Comparison of ENCODE assay signal across 19 cellular contexts in the genomic region with DNA sequence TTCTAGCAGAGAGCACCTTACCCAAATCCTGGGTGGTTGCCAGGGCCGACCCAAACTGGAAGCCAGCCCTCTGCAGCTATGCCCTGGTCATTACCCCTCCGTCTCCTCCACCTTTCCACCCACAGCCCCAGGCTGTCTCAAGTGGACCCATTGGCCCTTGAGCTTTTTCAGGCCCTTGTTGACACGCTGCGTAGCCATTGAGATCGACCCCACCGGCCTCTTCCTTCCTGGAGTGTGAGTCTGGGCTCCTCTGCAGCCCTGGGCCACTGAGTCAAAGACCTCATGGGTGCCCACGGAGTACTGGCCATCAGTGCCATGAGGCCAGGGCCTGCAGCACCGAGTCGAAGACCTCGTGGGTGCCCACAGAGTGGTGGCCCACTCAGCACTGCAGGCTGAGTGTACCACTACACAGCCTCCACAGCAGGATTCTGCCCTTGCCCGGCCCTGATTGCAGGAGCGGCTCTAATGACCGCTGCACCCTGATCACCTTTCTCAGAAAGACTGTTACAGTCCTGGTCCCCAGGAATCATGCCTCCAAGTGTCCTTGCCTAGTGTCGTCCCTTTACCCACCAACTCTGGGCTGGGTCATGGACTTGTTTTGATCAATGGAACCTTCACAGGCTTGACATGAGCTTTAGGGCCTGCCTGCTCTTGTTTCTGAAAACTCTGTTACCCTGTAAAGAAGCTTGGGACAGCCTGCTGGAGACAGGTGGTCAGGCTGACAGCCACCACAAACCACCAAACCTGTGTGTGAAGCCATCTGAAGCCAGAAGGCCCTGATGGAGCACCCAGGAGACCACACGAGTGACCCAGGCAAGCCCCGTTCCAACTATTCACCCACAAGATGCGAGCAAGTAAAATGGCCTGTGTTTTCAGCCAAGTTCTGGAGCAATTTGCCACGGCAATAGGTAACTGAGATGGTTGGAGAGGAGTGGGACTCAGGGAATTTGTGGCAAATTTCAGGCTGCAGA. TPM values are rescaled to one million over a fixed set of nuclear protein-coding genes. Genes with fewer than 3 reads are reported as not detected.
DNase-seq lines count a peak whose midpoint lies in the region; ATAC-seq, FAIRE-seq and TF ChIP-seq lines count a peak whose summit lies in the region.
"Had no signal": no experiment of that assay in that cellular context is flagged by ENCODE, and none has a peak within 500 bp of the region (broad histone marks: within the 10 kb centered on the region; RNA-seq: fewer than 3 reads in every experiment).

No MANE protein-coding gene starts in this region.

- in situ Hi-C loops in GM12878 (cut with MboI), result no loop called here

- no peak overlapping the region for H3K9ac ChIP-seq in GM12878 (ENCODE audit: control insufficient read depth, insufficient read depth, low read length)

- no peak for DNase-seq in activated CD8-positive, alpha-beta T cell treated with anti-CD3 and anti-CD28 coated beads, Interleukin-2, amount 10 ng/mL, durations not matched to agents 7 days and 5 days
- no peak for DNase-seq in activated CD8-positive, alpha-beta T cell treated with anti-CD3 and anti-CD28 coated beads for 36 hours
- no peak for DNase-seq in GM12878 (ENCODE audit: low read depth, low spot score)
- DNase-seq in mesenteric fat pad (ENCODE audit: low spot score), result peak; percentile 67
- DNase-seq in spleen, result peak; percentile 59
- no peak for DNase-seq in frontal cortex (ENCODE audit: low spot score in 2 of 2)
- DNase-seq in foreskin melanocyte, result no peak
- DNase-seq: DMS79, GOT3, HFFc6, KG1, NCI-H1092, NCI-H2227 treated with DMSO at 0.1 percent for 48 hours, NCI-H748 treated with DMSO at 0.1 percent for 48 hours, Right ventricle myocardium superior had no signal

- ATAC-seq in activated CD8-positive, alpha-beta T cell treated with anti-CD3 and anti-CD28 coated beads, Interleukin-2, amount 10 ng/mL, durations not matched to agents 7 days and 5 days, result no peak
- ATAC-seq in activated CD8-positive, alpha-beta T cell treated with anti-CD3 and anti-CD28 coated beads for 36 hours, result no peak
- ATAC-seq in GM12878 (peak; percentile 21; the same call in 2 of the 3 replicates), GM21723 (IDR thresholded peaks at IDR 0.05; ENCODE audit: unreplicated experiment) (no peak)

- H3K9me3 ChIP-seq in GM12878 (replicated peaks; ENCODE audit: control insufficient read depth, insufficient read depth, low read length) (peaks cover 4% of the 10 kb centered on the region; the same call in 1 of the 3 replicates), spleen (peaks cover 7 to 29% (median 23%) of the 10 kb centered on the region in 8 donors)

- SMC1A ChIA-PET in GM12878 (lab: Charles Lee; ENCODE audit: uncharacterized antibody, unreplicated experiment), result interaction anchor here (0.6 to 1.1 kb wide), 2 partner anchors 20 to 213 kb away, joined by 3 read pairs; no protein-coding TSS in a partner anchor

- H3K9me3 Mint-ChIP-seq in activated CD8-positive, alpha-beta T cell treated with anti-CD3 and anti-CD28 coated beads, Interleukin-2, amount 10 ng/mL, durations not matched to agents 7 days and 5 days (ENCODE audit: insufficient read depth), result no peaks in the 10 kb centered on the region
- peaks cover 2% of the 10 kb centered on the region for H3K9me3 Mint-ChIP-seq in activated CD8-positive, alpha-beta T cell treated with anti-CD3 and anti-CD28 coated beads for 36 hours

- 93% methylated on average over 18 of the region's 18 CpGs for WGBS in GM12878 (ENCODE audit: insufficient coverage, insufficient replicate concordance, low lambda C conversion rate, missing lambda C conversion rate)
- 91 to 96% (median 94%) methylated on average over 16 to 18 of the region's 18 CpGs for WGBS in spleen, 5 donors

- no peaks in the 10 kb centered on the region for H3K27me3 ChIP-seq in GM12878 (replicated peaks in 1 of 2; ENCODE audit: control insufficient read depth in 2 of 2, insufficient read depth in 2 of 2, low read length in 1 of 2)
- H3K27me3 ChIP-seq in spleen (replicated peaks in 1 of 7), result no peaks in the 10 kb centered on the region

- RAD21 ChIA-PET in GM12878 (lab: Charles Lee; ENCODE audit: unreplicated experiment), result interaction anchor here (0.7 kb wide), 1 partner anchor 42 kb away, joined by 3 read pairs; no protein-coding TSS in a partner anchor

- H3K79me2 ChIP-seq in GM12878 (ENCODE audit: control insufficient read depth, insufficient read depth, low read length), result no peaks in the 10 kb centered on the region

- no peak overlapping the region for H3K4me2 ChIP-seq in GM12878 (ENCODE audit: control insufficient read depth, insufficient read depth)

- H3K4me3 Mint-ChIP-seq in activated CD8-positive, alpha-beta T cell treated with anti-CD3 and anti-CD28 coated beads, Interleukin-2, amount 10 ng/mL, durations not matched to agents 7 days and 5 days, result no peak overlapping the region
- H3K4me3 Mint-ChIP-seq in activated CD8-positive, alpha-beta T cell treated with anti-CD3 and anti-CD28 coated beads for 36 hours, result no peak overlapping the region
- H3K4me3 Mint-ChIP-seq: HFFc6 had no signal

- no peak for TF ChIP-seq EP300 in GM12878 (IDR thresholded peaks at IDR 0.05; ENCODE audit: borderline replicate concordance in 1 of 2, control insufficient read depth in 1 of 2, low read depth in 2 of 2, low read length in 2 of 2)

- no peaks in the 10 kb centered on the region; a peak in 2 of 4 replicates for H3K36me3 ChIP-seq in GM12878 (ENCODE audit: control insufficient read depth in 2 of 2, insufficient read depth in 2 of 2, low read length in 1 of 2)
- H3K36me3 ChIP-seq in spleen, result peaks cover 0 to 57% (median 2%) of the 10 kb centered on the region in 6 donors

- no peaks in the 10 kb centered on the region for H3K4me1 ChIP-seq in GM12878 (ENCODE audit: control insufficient read depth, insufficient read depth, low read length)
- no peaks in the 10 kb centered on the region for H3K4me1 ChIP-seq in spleen

- no peak overlapping the region for H3K27ac ChIP-seq in GM12878 (ENCODE audit: control insufficient read depth, insufficient read depth)
- no peak overlapping the region for H3K27ac ChIP-seq in spleen
- H3K27ac ChIP-seq: 22Rv1, C4-2B had no signal

- TF ChIP-seq RAD21 in GM12878 (IDR thresholded peaks at IDR 0.05; ENCODE audit: insufficient read depth, low read depth, low read length), result no peak

- no TSS peak for BruUV-seq in GM12878 (replicated peaks; lab: Mats Ljungman, UMichigan)

- no peak for FAIRE-seq in GM12878 (lab: Jason Lieb, UNC)
- FAIRE-seq in frontal cortex (lab: Jason Lieb, UNC), result no peak
- FAIRE-seq: G401.6 had no signal

- H3K36me3 Mint-ChIP-seq in activated CD8-positive, alpha-beta T cell treated with anti-CD3 and anti-CD28 coated beads, Interleukin-2, amount 10 ng/mL, durations not matched to agents 7 days and 5 days (ENCODE audit: low read depth), result peaks cover 2% of the 10 kb centered on the region
- peaks cover 7% of the 10 kb centered on the region for H3K36me3 Mint-ChIP-seq in activated CD8-positive, alpha-beta T cell treated with anti-CD3 and anti-CD28 coated beads for 36 hours (ENCODE audit: low read depth)

- H3K4me3 ChIP-seq in GM12878 (no peak overlapping the region), spleen (no peak overlapping the region)

- H4K20me1 ChIP-seq in GM12878 (ENCODE audit: control insufficient read depth, insufficient read depth), result no peaks in the 10 kb centered on the region; the same call in 1 of the 2 replicates

- POLR2A ChIA-PET in activated CD8-positive, alpha-beta T cell treated with anti-CD3 and anti-CD28 coated beads, Interleukin-2, amount 10 ng/mL, durations not matched to agents 7 days and 5 days (lab: Charles Lee), result interaction anchor here (0.7 kb wide), 1 partner anchor 308 kb away, joined by 3 read pairs; no protein-coding TSS in a partner anchor
- POLR2A ChIA-PET in activated CD8-positive, alpha-beta T cell treated with anti-CD3 and anti-CD28 coated beads for 36 hours (lab: Charles Lee), result interaction anchor here (1.1 kb wide), 1 partner anchor 9 kb away, joined by 3 read pairs; no protein-coding TSS in a partner anchor
- POLR2A ChIA-PET in GM12878 (lab: Charles Lee), result no interaction called here

- CTCF ChIA-PET in activated CD8-positive, alpha-beta T cell treated with anti-CD3 and anti-CD28 coated beads, Interleukin-2, amount 10 ng/mL, durations not matched to agents 7 days and 5 days (lab: Charles Lee), result interaction anchor here (1.2 kb wide), 1 partner anchor 43 kb away, joined by 3 read pairs; no protein-coding TSS in a partner anchor
- CTCF ChIA-PET in activated CD8-positive, alpha-beta T cell treated with anti-CD3 and anti-CD28 coated beads for 36 hours (lab: Charles Lee), result no interaction called here
- CTCF ChIA-PET in GM12878 (lab: Yijun Ruan, JAX), result interaction anchor here (0.6 to 1.0 kb wide), 2 partner anchors 26 to 370 kb away, joined by 3 to 4 read pairs; no protein-coding TSS in a partner anchor

- TF ChIP-seq POLR2A in GM12878 (IDR thresholded peaks at IDR 0.05; ENCODE audit: low read depth, low read length) (no peak), spleen (IDR thresholded peaks at IDR 0.05) (no peak)

- no peaks in the 10 kb centered on the region for H3K27me3 Mint-ChIP-seq in activated CD8-positive, alpha-beta T cell treated with anti-CD3 and anti-CD28 coated beads, Interleukin-2, amount 10 ng/mL, durations not matched to agents 7 days and 5 days (ENCODE audit: low read depth)
- H3K27me3 Mint-ChIP-seq in activated CD8-positive, alpha-beta T cell treated with anti-CD3 and anti-CD28 coated beads for 36 hours, result no peaks in the 10 kb centered on the region

- intact Hi-C loops in activated CD8-positive, alpha-beta T cell treated with anti-CD3 and anti-CD28 coated beads for 36 hours (cut with micrococcal nuclease), result no loop called here
- intact Hi-C loops in GM12878 (cut with micrococcal nuclease; ENCODE audit: unreplicated experiment) (no loop called here), spleen (cut with DNase I; ENCODE audit: low total_unique reads) (no loop called here)

- TF ChIP-seq CTCF in activated CD8-positive, alpha-beta T cell treated with anti-CD3 and anti-CD28 coated beads for 36 hours (IDR thresholded peaks at IDR 0.05), result no peak
- no peak for TF ChIP-seq CTCF in GM12878 (IDR thresholded peaks at IDR 0.05 in 2 of 3, conservative IDR thresholded peaks at IDR 0.05 in 1 of 3; ENCODE audit: control insufficient read depth in 2 of 3, extremely low read depth in 1 of 3, insufficient read depth in 1 of 3, low read depth in 3 of 3, low read length in 3 of 3)
- no peak for TF ChIP-seq CTCF in spleen (IDR thresholded peaks at IDR 0.05 in 8 of 11, conservative IDR thresholded peaks at IDR 0.05 in 3 of 11)

- H3K27ac Mint-ChIP-seq in activated CD8-positive, alpha-beta T cell treated with anti-CD3 and anti-CD28 coated beads, Interleukin-2, amount 10 ng/mL, durations not matched to agents 7 days and 5 days, result peak overlapping the region; percentile 34
- H3K27ac Mint-ChIP-seq in activated CD8-positive, alpha-beta T cell treated with anti-CD3 and anti-CD28 coated beads for 36 hours, result no peak overlapping the region
- H3K27ac Mint-ChIP-seq: HFFc6 had no signal

- no peaks in the 10 kb centered on the region for H3K4me1 Mint-ChIP-seq in activated CD8-positive, alpha-beta T cell treated with anti-CD3 and anti-CD28 coated beads, Interleukin-2, amount 10 ng/mL, durations not matched to agents 7 days and 5 days (ENCODE audit: low read depth)
- H3K4me1 Mint-ChIP-seq in activated CD8-positive, alpha-beta T cell treated with anti-CD3 and anti-CD28 coated beads for 36 hours (ENCODE audit: low read depth), result no peaks in the 10 kb centered on the region

- H2AFZ ChIP-seq in GM12878 (ENCODE audit: control insufficient read depth, low read depth, low read length), result no peak overlapping the region

RNA-seq across cellular contexts. Expression of gene TRAF3, which starts 39.6 kb away (rescaled TPM):
- total RNA-seq in activated CD8-positive, alpha-beta T cell treated with anti-CD3 and anti-CD28 coated beads, Interleukin-2, amount 10 ng/mL, durations not matched to agents 7 days and 5 days, result 10 to 100 TPM; 28.9 to 31.0 TPM
- total RNA-seq in activated CD8-positive, alpha-beta T cell treated with anti-CD3 and anti-CD28 coated beads for 36 hours, result 10 to 100 TPM; 39.1 to 40.2 TPM
- 156 and 174 TPM in 2 replicates for total RNA-seq in GM12878 (2013; cell fraction: nucleolus; rRNA removed)
- total RNA-seq in GM12878 (2014; rRNA removed), result 33.3 and 40.3 TPM in 2 replicates
- total RNA-seq in GM12878 (2014; rRNA removed; fragmentation: Illumina TruSeq; extraction: Trizol), result 34.3 and 36.5 TPM in 2 replicates
- 55.2 and 60.1 TPM in 2 replicates for total RNA-seq in GM12878 (2021)
- 27.5 TPM for polyA plus RNA-seq in GM12878 (2011; ENCODE audit: low read depth)
- polyA plus RNA-seq in GM12878 (2011; rRNA removed), result 66.3 and 70.1 TPM in 2 replicates
- 68.7 and 74.7 TPM in 2 replicates for polyA plus RNA-seq in GM12878 (2011; cell fraction: cytosol; rRNA removed)
- polyA plus RNA-seq in GM12878 (2011; cell fraction: nucleus; rRNA removed), result 140 and 141 TPM in 2 replicates
- 47.2 and 61.2 TPM in 2 replicates for polyA plus RNA-seq in GM12878 (2012)
- 18.1 and 33.6 TPM in 2 replicates for polyA plus RNA-seq in GM12878 (2014; fragmentation: Illumina TruSeq; extraction: Trizol)
- polyA plus RNA-seq in GM12878 (2014; fragmentation: Nextera tagmentation; extraction: Ambion mirVana), result 1 to 10 TPM; 3.0 to 4.0 TPM
- 46.1 and 46.3 TPM in 2 replicates for polyA plus RNA-seq in GM12878 (2014; rRNA removed)
- polyA plus RNA-seq in GM12878 (2016; fragmentation: Nextera tagmentation; extraction: Ambion mirVana), result 10 to 100 TPM; 36.4 to 40.9 TPM
- 147 and 149 TPM in 2 replicates for polyA minus RNA-seq in GM12878 (2011; rRNA and poly(A)+ RNA removed)
- polyA minus RNA-seq in GM12878 (2011; cell fraction: cytosol; rRNA and poly(A)+ RNA removed), result 32.7 and 34.7 TPM in 2 replicates
- 56.5 and 77.2 TPM in 2 replicates for polyA minus RNA-seq in GM12878 (2011; cell fraction: nucleus; rRNA and poly(A)+ RNA removed)
- total RNA-seq in mesenteric fat pad, result 33.3 TPM
- 10 to 100 TPM; 32.8 to 61.5 (median 43.5) TPM for total RNA-seq in spleen
- 10 to 100 TPM; 11.1 to 14.5 (median 12.0) TPM for polyA plus RNA-seq in spleen
- 15.1 TPM for total RNA-seq in frontal cortex

Comparison
In these comparisons a context has a peak if more than half of its experiments do, and no peak if none do; other contexts are left out.
1. DNase-seq: peak in mesenteric fat pad (single experiment) and spleen (single experiment); none in activated CD8-positive, alpha-beta T cell treated with anti-CD3 and anti-CD28 coated beads, Interleukin-2, amount 10 ng/mL, durations not matched to agents 7 days and 5 days (single experiment), activated CD8-positive, alpha-beta T cell treated with anti-CD3 and anti-CD28 coated beads for 36 hours (single experiment), GM12878 (single experiment), frontal cortex (0 of 2) and foreskin melanocyte (single experiment).